In genomic region chr22:20219667-20220628, GRCh38 we compare ENCODE assay signal across 1 cellular context.
A peak's percentile ranks its signal among the peaks of the same experiment; 100 is the strongest.
TF ChIP-seq lines count a peak whose summit lies in the region.

No MANE protein-coding gene starts in this region.

TF ChIP-seq in K562, 482 proteins besides CTCF, POLR2A, EP300 and RAD21 (continued from another document):
- TF ChIP-seq ATF3 (IDR thresholded peaks at IDR 0.05), result no peak
- peak; percentile 63; the same call in 1 of the 2 replicates for TF ChIP-seq ATF3 (CRISPR knock-in tag; conservative IDR thresholded peaks at IDR 0.05)
- TF ChIP-seq KAT7 (CRISPR knock-in tag; IDR thresholded peaks at IDR 0.05; ENCODE audit: borderline replicate concordance), result no peak
- peak; percentile 72 for TF ChIP-seq CBFA2T2 (conservative IDR thresholded peaks at IDR 0.05)
- TF ChIP-seq PTRF (tag; IDR thresholded peaks at IDR 0.05), result no peak
- peak; percentile 64; the same call in 1 of the 2 replicates for TF ChIP-seq ZNF436 (CRISPR knock-in tag; IDR thresholded peaks at IDR 0.05)
- TF ChIP-seq SMARCC2 (IDR thresholded peaks at IDR 0.05; ENCODE audit: low read depth), result no peak
- peak; percentile 43 for TF ChIP-seq PHF20 (IDR thresholded peaks at IDR 0.05; ENCODE audit: partially characterized antibody)
- peak; percentile 92 for TF ChIP-seq BCOR (IDR thresholded peaks at IDR 0.05)
- TF ChIP-seq HMGXB4 (CRISPR knock-in tag; IDR thresholded peaks at IDR 0.05), result 0 out of 2 replicates have a peak, but pooled peaks have one; percentile 44
- TF ChIP-seq ZNF143 (CRISPR knock-in tag; IDR thresholded peaks at IDR 0.05), result peak; percentile 51
- TF ChIP-seq ZNF76 (CRISPR knock-in tag; IDR thresholded peaks at IDR 0.05; ENCODE audit: borderline replicate concordance), result 0 out of 2 replicates have a peak, but pooled peaks have one; percentile 38
- TF ChIP-seq JUN (IDR thresholded peaks at IDR 0.05; ENCODE audit: borderline replicate concordance, low read depth, low read length), result no peak
- 0 out of 2 replicates have a peak, but pooled peaks have one; percentile 62 for TF ChIP-seq JUN (CRISPR knock-in tag; IDR thresholded peaks at IDR 0.05; ENCODE audit: borderline replicate concordance)
- TF ChIP-seq ZFP36 (IDR thresholded peaks at IDR 0.05; ENCODE audit: low read depth, low read length, partially characterized antibody), result peak; percentile 98
- TF ChIP-seq NFYB (IDR thresholded peaks at IDR 0.05; ENCODE audit: extremely low read depth, insufficient read length), result peak; percentile 83
- TF ChIP-seq ZNF197 (CRISPR knock-in tag; IDR thresholded peaks at IDR 0.05; ENCODE audit: low read depth), result no peak
- peak; percentile 76; the same call in 1 of the 2 replicates for TF ChIP-seq SMARCA5 (IDR thresholded peaks at IDR 0.05)
- TF ChIP-seq STAT6 (CRISPR knock-in tag; IDR thresholded peaks at IDR 0.05), result 0 out of 2 replicates have a peak, but pooled peaks have one; percentile 56
- TF ChIP-seq TOE1 (IDR thresholded peaks at IDR 0.05; ENCODE audit: borderline replicate concordance), result peak; percentile 95
- no peak for TF ChIP-seq TOE1 (CRISPR knock-in tag; IDR thresholded peaks at IDR 0.05; ENCODE audit: borderline replicate concordance, low read depth)
- peak; percentile 79 for TF ChIP-seq TRIM28 (IDR thresholded peaks at IDR 0.05)
- TF ChIP-seq RUNX1 (IDR thresholded peaks at IDR 0.05; ENCODE audit: low read depth), result peak; percentile 45; the same call in 1 of the 2 replicates
- TF ChIP-seq ARID4B (CRISPR knock-in tag; IDR thresholded peaks at IDR 0.05), result peak; percentile 74
- TF ChIP-seq NKRF (IDR thresholded peaks at IDR 0.05; ENCODE audit: borderline replicate concordance), result no peak
- 0 out of 6 replicates have a peak, but pooled peaks of 1 of the 3 experiments have one; percentile 45 for TF ChIP-seq ZBTB11 (CRISPR knock-in tag; IDR thresholded peaks at IDR 0.05)
- no peak for TF ChIP-seq XRCC4 (IDR thresholded peaks at IDR 0.05; ENCODE audit: extremely low read depth, insufficient read depth, insufficient read length)
- 0 out of 2 replicates have a peak, but pooled peaks have one; percentile 19 for TF ChIP-seq ZNF124 (CRISPR knock-in tag; IDR thresholded peaks at IDR 0.05)
- no peak for TF ChIP-seq ATF1 (CRISPR knock-in tag; IDR thresholded peaks at IDR 0.05)
- TF ChIP-seq ATF1 (tag; IDR thresholded peaks at IDR 0.05), result peak; percentile 33; the same call in 1 of the 2 replicates
- peak in 1 of 2 experiments; percentile 42; a peak in 2 of 4 replicates for TF ChIP-seq RCOR1 (IDR thresholded peaks at IDR 0.05; ENCODE audit: borderline replicate concordance in 1 of 2, low read depth in 2 of 2, low read length in 2 of 2)
- no peak for TF ChIP-seq ZNF165 (CRISPR knock-in tag; IDR thresholded peaks at IDR 0.05; ENCODE audit: borderline replicate concordance)
- TF ChIP-seq CHAMP1 (IDR thresholded peaks at IDR 0.05), result no peak
- 0 out of 4 replicates have a peak, but pooled peaks of 1 of the 2 experiments have one; percentile 27 for TF ChIP-seq ZNF639 (CRISPR knock-in tag; conservative IDR thresholded peaks at IDR 0.05 in 1 of 2, IDR thresholded peaks at IDR 0.05 in 1 of 2)
- TF ChIP-seq ZFPM2 (CRISPR knock-in tag; IDR thresholded peaks at IDR 0.05), result 0 out of 2 replicates have a peak, but pooled peaks have one; percentile 57
- TF ChIP-seq HNRNPLL (IDR thresholded peaks at IDR 0.05; ENCODE audit: low read depth, low read length, poor library complexity, severe bottlenecking), result peak; percentile 34
